Comparison of ENCODE assay signal across 1 cellular context in the genomic region with DNA sequence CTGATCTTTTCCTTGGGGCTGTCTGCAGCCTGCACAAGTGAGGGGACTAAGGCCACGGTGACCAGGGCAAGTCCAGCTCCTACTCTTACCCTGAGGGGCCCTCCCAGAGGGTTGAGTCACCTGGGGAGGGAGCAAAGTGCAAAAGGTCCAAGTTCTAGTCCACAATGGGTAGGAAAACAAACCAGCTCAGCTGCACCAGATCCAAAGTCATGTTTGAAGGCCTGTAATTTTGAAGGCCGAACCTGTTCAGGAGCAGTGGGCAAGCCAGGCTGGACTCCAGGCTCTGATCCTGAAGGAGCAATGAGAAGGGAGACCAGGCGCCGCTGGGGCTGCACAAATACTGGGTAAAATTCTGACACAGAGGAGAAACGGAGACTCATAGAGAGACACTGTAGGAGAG.
TF ChIP-seq lines count a peak whose summit lies in the region.

No MANE protein-coding gene starts in this region.

TF ChIP-seq in HepG2, 621 proteins besides CTCF, POLR2A, EP300 and RAD21 (continued from another document and continues in another):
- TF ChIP-seq ZFYVE20 (CRISPR knock-in tag; IDR thresholded peaks at IDR 0.05; ENCODE audit: borderline replicate concordance, low read depth), result no peak
- TF ChIP-seq, protein P1, sequence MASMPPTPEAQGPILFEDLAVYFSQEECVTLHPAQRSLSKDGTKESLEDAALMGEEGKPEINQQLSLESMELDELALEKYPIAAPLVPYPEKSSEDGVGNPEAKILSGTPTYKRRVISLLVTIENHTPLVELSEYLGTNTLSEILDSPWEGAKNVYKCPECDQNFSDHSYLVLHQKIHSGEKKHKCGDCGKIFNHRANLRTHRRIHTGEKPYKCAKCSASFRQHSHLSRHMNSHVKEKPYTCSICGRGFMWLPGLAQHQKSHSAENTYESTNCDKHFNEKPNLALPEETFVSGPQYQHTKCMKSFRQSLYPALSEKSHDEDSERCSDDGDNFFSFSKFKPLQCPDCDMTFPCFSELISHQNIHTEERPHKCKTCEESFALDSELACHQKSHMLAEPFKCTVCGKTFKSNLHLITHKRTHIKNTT (CRISPR knock-in tag; IDR thresholded peaks at IDR 0.05), result no peak
- TF ChIP-seq NFKB2 (CRISPR knock-in tag; IDR thresholded peaks at IDR 0.05; ENCODE audit: borderline replicate concordance), result no peak; the same call in 1 of the 2 replicates
- no peak; the same call in 1 of the 2 replicates for TF ChIP-seq RARG (CRISPR knock-in tag; IDR thresholded peaks at IDR 0.05; ENCODE audit: low read depth)
- TF ChIP-seq RFXAP (CRISPR knock-in tag; IDR thresholded peaks at IDR 0.05; ENCODE audit: borderline replicate concordance), result 0 out of 2 replicates have a peak, but pooled peaks have one; percentile 62
- no peak for TF ChIP-seq MATR3 (CRISPR knock-in tag; IDR thresholded peaks at IDR 0.05)
- peak; percentile 97 for TF ChIP-seq SALL1 (CRISPR knock-in tag; IDR thresholded peaks at IDR 0.05)
- TF ChIP-seq, protein P2, sequence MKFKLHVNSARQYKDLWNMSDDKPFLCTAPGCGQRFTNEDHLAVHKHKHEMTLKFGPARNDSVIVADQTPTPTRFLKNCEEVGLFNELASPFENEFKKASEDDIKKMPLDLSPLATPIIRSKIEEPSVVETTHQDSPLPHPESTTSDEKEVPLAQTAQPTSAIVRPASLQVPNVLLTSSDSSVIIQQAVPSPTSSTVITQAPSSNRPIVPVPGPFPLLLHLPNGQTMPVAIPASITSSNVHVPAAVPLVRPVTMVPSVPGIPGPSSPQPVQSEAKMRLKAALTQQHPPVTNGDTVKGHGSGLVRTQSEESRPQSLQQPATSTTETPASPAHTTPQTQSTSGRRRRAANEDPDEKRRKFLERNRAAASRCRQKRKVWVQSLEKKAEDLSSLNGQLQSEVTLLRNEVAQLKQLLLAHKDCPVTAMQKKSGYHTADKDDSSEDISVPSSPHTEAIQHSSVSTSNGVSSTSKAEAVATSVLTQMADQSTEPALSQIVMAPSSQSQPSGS (CRISPR knock-in tag; IDR thresholded peaks at IDR 0.05), result peak; percentile 90
- TF ChIP-seq SP2 (CRISPR knock-in tag; IDR thresholded peaks at IDR 0.05), result no peak
- no peak for TF ChIP-seq KMT2B (CRISPR knock-in tag; IDR thresholded peaks at IDR 0.05)
- no peak; the same call in 1 of the 2 replicates for TF ChIP-seq ZFP37 (CRISPR knock-in tag; IDR thresholded peaks at IDR 0.05; ENCODE audit: borderline replicate concordance)
- TF ChIP-seq SRF (IDR thresholded peaks at IDR 0.05; ENCODE audit: low read depth, low read length), result no peak
- peak; percentile 58; the same call in 1 of the 2 replicates for TF ChIP-seq GATAD1 (CRISPR knock-in tag; IDR thresholded peaks at IDR 0.05)
- TF ChIP-seq, protein P3, sequence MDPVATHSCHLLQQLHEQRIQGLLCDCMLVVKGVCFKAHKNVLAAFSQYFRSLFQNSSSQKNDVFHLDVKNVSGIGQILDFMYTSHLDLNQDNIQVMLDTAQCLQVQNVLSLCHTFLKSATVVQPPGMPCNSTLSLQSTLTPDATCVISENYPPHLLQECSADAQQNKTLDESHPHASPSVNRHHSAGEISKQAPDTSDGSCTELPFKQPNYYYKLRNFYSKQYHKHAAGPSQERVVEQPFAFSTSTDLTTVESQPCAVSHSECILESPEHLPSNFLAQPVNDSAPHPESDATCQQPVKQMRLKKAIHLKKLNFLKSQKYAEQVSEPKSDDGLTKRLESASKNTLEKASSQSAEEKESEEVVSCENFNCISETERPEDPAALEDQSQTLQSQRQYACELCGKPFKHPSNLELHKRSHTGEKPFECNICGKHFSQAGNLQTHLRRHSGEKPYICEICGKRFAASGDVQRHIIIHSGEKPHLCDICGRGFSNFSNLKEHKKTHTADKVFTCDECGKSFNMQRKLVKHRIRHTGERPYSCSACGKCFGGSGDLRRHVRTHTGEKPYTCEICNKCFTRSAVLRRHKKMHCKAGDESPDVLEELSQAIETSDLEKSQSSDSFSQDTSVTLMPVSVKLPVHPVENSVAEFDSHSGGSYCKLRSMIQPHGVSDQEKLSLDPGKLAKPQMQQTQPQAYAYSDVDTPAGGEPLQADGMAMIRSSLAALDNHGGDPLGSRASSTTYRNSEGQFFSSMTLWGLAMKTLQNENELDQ (CRISPR knock-in tag; IDR thresholded peaks at IDR 0.05; ENCODE audit: borderline replicate concordance), result no peak
- 0 out of 2 replicates have a peak, but pooled peaks have one; percentile 12 for TF ChIP-seq ZNF546 (CRISPR knock-in tag; conservative IDR thresholded peaks at IDR 0.05)
- TF ChIP-seq ZNF331 (CRISPR knock-in tag; IDR thresholded peaks at IDR 0.05), result peak; percentile 92
- no peak for TF ChIP-seq REXO4 (CRISPR knock-in tag; IDR thresholded peaks at IDR 0.05; ENCODE audit: borderline replicate concordance)
- peak; percentile 83 for TF ChIP-seq PPARG (CRISPR knock-in tag; conservative IDR thresholded peaks at IDR 0.05)
- TF ChIP-seq GLI4 (CRISPR knock-in tag; IDR thresholded peaks at IDR 0.05; ENCODE audit: borderline replicate concordance), result no peak
- TF ChIP-seq, protein P4, sequence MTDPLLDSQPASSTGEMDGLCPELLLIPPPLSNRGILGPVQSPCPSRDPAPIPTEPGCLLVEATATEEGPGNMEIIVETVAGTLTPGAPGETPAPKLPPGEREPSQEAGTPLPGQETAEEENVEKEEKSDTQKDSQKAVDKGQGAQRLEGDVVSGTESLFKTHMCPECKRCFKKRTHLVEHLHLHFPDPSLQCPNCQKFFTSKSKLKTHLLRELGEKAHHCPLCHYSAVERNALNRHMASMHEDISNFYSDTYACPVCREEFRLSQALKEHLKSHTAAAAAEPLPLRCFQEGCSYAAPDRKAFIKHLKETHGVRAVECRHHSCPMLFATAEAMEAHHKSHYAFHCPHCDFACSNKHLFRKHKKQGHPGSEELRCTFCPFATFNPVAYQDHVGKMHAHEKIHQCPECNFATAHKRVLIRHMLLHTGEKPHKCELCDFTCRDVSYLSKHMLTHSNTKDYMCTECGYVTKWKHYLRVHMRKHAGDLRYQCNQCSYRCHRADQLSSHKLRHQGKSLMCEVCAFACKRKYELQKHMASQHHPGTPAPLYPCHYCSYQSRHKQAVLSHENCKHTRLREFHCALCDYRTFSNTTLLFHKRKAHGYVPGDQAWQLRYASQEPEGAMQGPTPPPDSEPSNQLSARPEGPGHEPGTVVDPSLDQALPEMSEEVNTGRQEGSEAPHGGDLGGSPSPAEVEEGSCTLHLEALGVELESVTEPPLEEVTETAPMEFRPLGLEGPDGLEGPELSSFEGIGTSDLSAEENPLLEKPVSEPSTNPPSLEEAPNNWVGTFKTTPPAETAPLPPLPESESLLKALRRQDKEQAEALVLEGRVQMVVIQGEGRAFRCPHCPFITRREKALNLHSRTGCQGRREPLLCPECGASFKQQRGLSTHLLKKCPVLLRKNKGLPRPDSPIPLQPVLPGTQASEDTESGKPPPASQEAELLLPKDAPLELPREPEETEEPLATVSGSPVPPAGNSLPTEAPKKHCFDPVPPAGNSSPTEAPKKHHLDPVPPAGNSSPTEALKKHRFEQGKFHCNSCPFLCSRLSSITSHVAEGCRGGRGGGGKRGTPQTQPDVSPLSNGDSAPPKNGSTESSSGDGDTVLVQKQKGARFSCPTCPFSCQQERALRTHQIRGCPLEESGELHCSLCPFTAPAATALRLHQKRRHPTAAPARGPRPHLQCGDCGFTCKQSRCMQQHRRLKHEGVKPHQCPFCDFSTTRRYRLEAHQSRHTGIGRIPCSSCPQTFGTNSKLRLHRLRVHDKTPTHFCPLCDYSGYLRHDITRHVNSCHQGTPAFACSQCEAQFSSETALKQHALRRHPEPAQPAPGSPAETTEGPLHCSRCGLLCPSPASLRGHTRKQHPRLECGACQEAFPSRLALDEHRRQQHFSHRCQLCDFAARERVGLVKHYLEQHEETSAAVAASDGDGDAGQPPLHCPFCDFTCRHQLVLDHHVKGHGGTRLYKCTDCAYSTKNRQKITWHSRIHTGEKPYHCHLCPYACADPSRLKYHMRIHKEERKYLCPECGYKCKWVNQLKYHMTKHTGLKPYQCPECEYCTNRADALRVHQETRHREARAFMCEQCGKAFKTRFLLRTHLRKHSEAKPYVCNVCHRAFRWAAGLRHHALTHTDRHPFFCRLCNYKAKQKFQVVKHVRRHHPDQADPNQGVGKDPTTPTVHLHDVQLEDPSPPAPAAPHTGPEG (CRISPR knock-in tag; IDR thresholded peaks at IDR 0.05), result no peak
- TF ChIP-seq NPAS2 (CRISPR knock-in tag; IDR thresholded peaks at IDR 0.05; ENCODE audit: borderline replicate concordance), result no peak
- no peak for TF ChIP-seq ZNF737 (CRISPR knock-in tag; IDR thresholded peaks at IDR 0.05; ENCODE audit: borderline replicate concordance)
- peak; percentile 93 for TF ChIP-seq MTA1 (CRISPR knock-in tag; IDR thresholded peaks at IDR 0.05; ENCODE audit: borderline replicate concordance)
- TF ChIP-seq ZNF614 (CRISPR knock-in tag; IDR thresholded peaks at IDR 0.05; ENCODE audit: borderline replicate concordance), result 0 out of 2 replicates have a peak, but pooled peaks have one; percentile 48
- no peak for TF ChIP-seq MAF1 (CRISPR knock-in tag; IDR thresholded peaks at IDR 0.05; ENCODE audit: borderline replicate concordance)
- TF ChIP-seq ZKSCAN5 (CRISPR knock-in tag; IDR thresholded peaks at IDR 0.05), result no peak
- TF ChIP-seq ZNF629 (CRISPR knock-in tag; conservative IDR thresholded peaks at IDR 0.05), result peak; percentile 93
- peak; percentile 96 for TF ChIP-seq RXRA (CRISPR knock-in tag; IDR thresholded peaks at IDR 0.05)
- no peak for TF ChIP-seq CBX2 (IDR thresholded peaks at IDR 0.05; ENCODE audit: low read depth, low read length)
- no peak for TF ChIP-seq CBX2 (CRISPR knock-in tag; IDR thresholded peaks at IDR 0.05; ENCODE audit: low read depth)
- TF ChIP-seq, protein P5, sequence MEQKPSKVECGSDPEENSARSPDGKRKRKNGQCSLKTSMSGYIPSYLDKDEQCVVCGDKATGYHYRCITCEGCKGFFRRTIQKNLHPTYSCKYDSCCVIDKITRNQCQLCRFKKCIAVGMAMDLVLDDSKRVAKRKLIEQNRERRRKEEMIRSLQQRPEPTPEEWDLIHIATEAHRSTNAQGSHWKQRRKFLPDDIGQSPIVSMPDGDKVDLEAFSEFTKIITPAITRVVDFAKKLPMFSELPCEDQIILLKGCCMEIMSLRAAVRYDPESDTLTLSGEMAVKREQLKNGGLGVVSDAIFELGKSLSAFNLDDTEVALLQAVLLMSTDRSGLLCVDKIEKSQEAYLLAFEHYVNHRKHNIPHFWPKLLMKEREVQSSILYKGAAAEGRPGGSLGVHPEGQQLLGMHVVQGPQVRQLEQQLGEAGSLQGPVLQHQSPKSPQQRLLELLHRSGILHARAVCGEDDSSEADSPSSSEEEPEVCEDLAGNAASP (CRISPR knock-in tag; IDR thresholded peaks at IDR 0.05; ENCODE audit: borderline replicate concordance), result peak; percentile 97
- TF ChIP-seq ZNF780A (CRISPR knock-in tag; IDR thresholded peaks at IDR 0.05), result no peak
- peak; percentile 79; the same call in 1 of the 2 replicates for TF ChIP-seq ZSCAN9 (CRISPR knock-in tag; IDR thresholded peaks at IDR 0.05; ENCODE audit: borderline replicate concordance)
- peak; percentile 89; the same call in 1 of the 2 replicates for TF ChIP-seq ZNF556 (CRISPR knock-in tag; IDR thresholded peaks at IDR 0.05; ENCODE audit: borderline replicate concordance)
- peak; percentile 91 for TF ChIP-seq ZNF644 (CRISPR knock-in tag; IDR thresholded peaks at IDR 0.05; ENCODE audit: low read depth)
- TF ChIP-seq ISX (CRISPR knock-in tag; conservative IDR thresholded peaks at IDR 0.05), result no peak
- TF ChIP-seq NBN (conservative IDR thresholded peaks at IDR 0.05), result no peak
- peak; percentile 92 for TF ChIP-seq POGZ (CRISPR knock-in tag; IDR thresholded peaks at IDR 0.05)
- TF ChIP-seq, protein P6, sequence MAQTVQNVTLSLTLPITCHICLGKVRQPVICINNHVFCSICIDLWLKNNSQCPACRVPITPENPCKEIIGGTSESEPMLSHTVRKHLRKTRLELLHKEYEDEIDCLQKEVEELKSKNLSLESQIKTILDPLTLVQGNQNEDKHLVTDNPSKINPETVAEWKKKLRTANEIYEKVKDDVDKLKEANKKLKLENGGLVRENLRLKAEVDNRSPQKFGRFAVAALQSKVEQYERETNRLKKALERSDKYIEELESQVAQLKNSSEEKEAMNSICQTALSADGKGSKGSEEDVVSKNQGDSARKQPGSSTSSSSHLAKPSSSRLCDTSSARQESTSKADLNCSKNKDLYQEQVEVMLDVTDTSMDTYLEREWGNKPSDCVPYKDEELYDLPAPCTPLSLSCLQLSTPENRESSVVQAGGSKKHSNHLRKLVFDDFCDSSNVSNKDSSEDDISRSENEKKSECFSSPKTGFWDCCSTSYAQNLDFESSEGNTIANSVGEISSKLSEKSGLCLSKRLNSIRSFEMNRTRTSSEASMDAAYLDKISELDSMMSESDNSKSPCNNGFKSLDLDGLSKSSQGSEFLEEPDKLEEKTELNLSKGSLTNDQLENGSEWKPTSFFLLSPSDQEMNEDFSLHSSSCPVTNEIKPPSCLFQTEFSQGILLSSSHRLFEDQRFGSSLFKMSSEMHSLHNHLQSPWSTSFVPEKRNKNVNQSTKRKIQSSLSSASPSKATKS (CRISPR knock-in tag; IDR thresholded peaks at IDR 0.05), result no peak
- TF ChIP-seq, protein P7, sequence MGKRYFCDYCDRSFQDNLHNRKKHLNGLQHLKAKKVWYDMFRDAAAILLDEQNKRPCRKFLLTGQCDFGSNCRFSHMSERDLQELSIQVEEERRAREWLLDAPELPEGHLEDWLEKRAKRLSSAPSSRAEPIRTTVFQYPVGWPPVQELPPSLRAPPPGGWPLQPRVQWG (CRISPR knock-in tag; IDR thresholded peaks at IDR 0.05; ENCODE audit: borderline replicate concordance, low read depth), result no peak
- TF ChIP-seq, protein P8, sequence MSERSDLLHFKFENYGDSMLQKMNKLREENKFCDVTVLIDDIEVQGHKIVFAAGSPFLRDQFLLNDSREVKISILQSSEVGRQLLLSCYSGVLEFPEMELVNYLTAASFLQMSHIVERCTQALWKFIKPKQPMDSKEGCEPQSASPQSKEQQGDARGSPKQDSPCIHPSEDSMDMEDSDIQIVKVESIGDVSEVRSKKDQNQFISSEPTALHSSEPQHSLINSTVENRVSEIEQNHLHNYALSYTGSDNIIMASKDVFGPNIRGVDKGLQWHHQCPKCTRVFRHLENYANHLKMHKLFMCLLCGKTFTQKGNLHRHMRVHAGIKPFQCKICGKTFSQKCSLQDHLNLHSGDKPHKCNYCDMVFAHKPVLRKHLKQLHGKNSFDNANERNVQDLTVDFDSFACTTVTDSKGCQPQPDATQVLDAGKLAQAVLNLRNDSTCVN (CRISPR knock-in tag; IDR thresholded peaks at IDR 0.05; ENCODE audit: borderline replicate concordance), result no peak; the same call in 1 of the 2 replicates
- no peak for TF ChIP-seq ZNF557 (CRISPR knock-in tag; IDR thresholded peaks at IDR 0.05)
- TF ChIP-seq, protein P9, sequence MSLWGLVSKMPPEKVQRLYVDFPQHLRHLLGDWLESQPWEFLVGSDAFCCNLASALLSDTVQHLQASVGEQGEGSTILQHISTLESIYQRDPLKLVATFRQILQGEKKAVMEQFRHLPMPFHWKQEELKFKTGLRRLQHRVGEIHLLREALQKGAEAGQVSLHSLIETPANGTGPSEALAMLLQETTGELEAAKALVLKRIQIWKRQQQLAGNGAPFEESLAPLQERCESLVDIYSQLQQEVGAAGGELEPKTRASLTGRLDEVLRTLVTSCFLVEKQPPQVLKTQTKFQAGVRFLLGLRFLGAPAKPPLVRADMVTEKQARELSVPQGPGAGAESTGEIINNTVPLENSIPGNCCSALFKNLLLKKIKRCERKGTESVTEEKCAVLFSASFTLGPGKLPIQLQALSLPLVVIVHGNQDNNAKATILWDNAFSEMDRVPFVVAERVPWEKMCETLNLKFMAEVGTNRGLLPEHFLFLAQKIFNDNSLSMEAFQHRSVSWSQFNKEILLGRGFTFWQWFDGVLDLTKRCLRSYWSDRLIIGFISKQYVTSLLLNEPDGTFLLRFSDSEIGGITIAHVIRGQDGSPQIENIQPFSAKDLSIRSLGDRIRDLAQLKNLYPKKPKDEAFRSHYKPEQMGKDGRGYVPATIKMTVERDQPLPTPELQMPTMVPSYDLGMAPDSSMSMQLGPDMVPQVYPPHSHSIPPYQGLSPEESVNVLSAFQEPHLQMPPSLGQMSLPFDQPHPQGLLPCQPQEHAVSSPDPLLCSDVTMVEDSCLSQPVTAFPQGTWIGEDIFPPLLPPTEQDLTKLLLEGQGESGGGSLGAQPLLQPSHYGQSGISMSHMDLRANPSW (CRISPR knock-in tag; IDR thresholded peaks at IDR 0.05; ENCODE audit: borderline replicate concordance), result peak; percentile 88; the same call in 1 of the 2 replicates
